8 cellular contexts compared by ENCODE assay signal in genomic region chr6:41920921-41921711, GRCh38. TPM values are rescaled to one million over a fixed set of nuclear protein-coding genes. Genes with fewer than 3 reads are reported as not detected.
DNase-seq lines count a peak whose midpoint lies in the region; ATAC-seq, FAIRE-seq and TF ChIP-seq lines count a peak whose summit lies in the region.

Gene BYSL, plus strand, starts transcription at chr6:41921499. Its CDS starts 64 bp downstream, at chr6:41921563.
Gene MED20, minus strand, starts transcription at chr6:41921139. Its CDS starts 121 bp downstream, at chr6:41921018.

- TF ChIP-seq POLR2A in prostate gland (IDR thresholded peaks at IDR 0.05) = peak; percentile 66

- intact Hi-C loops in T-helper 1 cell treated with Interleukin-12 subunit alpha and Interleukin-12 subunit beta and Interleukin-4 antibody, amounts not matched to agents 30 ng/mL and 1 ng/mL, for 36 hours (cut with micrococcal nuclease) = loop anchor here (1.0 to 10.0 kb wide), 14 partner anchors 15 to 1254 kb away; partner anchors contain the start of genes CCND3, MRPS10, SRF and TAF8
- intact Hi-C loops in left ventricle myocardium inferior (cut with micrococcal nuclease) = loop anchor here (10.0 kb wide), 1 partner anchor 126 kb away; no protein-coding TSS in a partner anchor
- intact Hi-C loops in prostate gland (cut with DNase I) = loop anchor here (2.0 to 10.0 kb wide), 3 partner anchors 124 to 304 kb away; partner anchors contain the start of gene TOMM6

- ATAC-seq in HG02884 (IDR thresholded peaks at IDR 0.05; ENCODE audit: unreplicated experiment) = peak; percentile 85

- under 1% methylated on average over 55 of the region's 55 CpGs for WGBS in prostate gland

- in situ Hi-C loops in GM13977 (cut with MboI; ENCODE audit: low pct_unique_long_range_greater_than_20kb, low sequenced_read_pairs, unreplicated experiment) = loop anchor here (10.0 kb wide), 1 partner anchor 124 kb away; no protein-coding TSS in a partner anchor

- peaks cover 19% of the 10 kb centered on the region for H3K36me3 ChIP-seq in left ventricle myocardium inferior
- H3K36me3 ChIP-seq in prostate gland = no peaks in the 10 kb centered on the region

- DNase-seq in GM13977 (ENCODE audit: low spot score) (peak; percentile 96), NCI-H146 treated with DMSO at 0.1 percent for 48 hours (lab: John Stamatoyannopoulos, UW; ENCODE audit: unreplicated experiment) (peak; percentile 95), amniotic stem cell (lab: John Stamatoyannopoulos, UW) (peak; percentile 83), left ventricle myocardium inferior (peak; percentile 90), prostate gland (ENCODE audit: low spot score) (peak; percentile 95), urothelium cell line (ENCODE audit: low spot score) (peak; percentile 95)

- H3K9me3 ChIP-seq in left ventricle myocardium inferior (replicated peaks) (no peaks in the 10 kb centered on the region), prostate gland (no peaks in the 10 kb centered on the region)

- H3K27me3 ChIP-seq in left ventricle myocardium inferior (ENCODE audit: low read depth) = no peaks in the 10 kb centered on the region
- H3K27me3 ChIP-seq in prostate gland (replicated peaks; ENCODE audit: insufficient read depth) = no peaks in the 10 kb centered on the region

- TF ChIP-seq CTCF in GM13977 (IDR thresholded peaks at IDR 0.05; ENCODE audit: extremely low read depth, insufficient read depth, missing control alignments) (peak; percentile 87), left ventricle myocardium inferior (IDR thresholded peaks at IDR 0.05; ENCODE audit: borderline replicate concordance) (peak; percentile 99), prostate gland (IDR thresholded peaks at IDR 0.05) (peak; percentile 90 to 99 (median 98))

- H3K4me1 ChIP-seq in left ventricle myocardium inferior = peaks cover 66% of the 10 kb centered on the region
- peaks cover 8% of the 10 kb centered on the region for H3K4me1 ChIP-seq in prostate gland (replicated peaks)

- peak within 1 kb of the TSS; percentile 100 for H3K27ac ChIP-seq in left ventricle myocardium inferior (replicated peaks)
- H3K27ac ChIP-seq in prostate gland = peak within 1 kb of the TSS; percentile 97 to 98

- no peak for FAIRE-seq in urothelium cell line (lab: Jason Lieb, UNC)

- H3K4me3 ChIP-seq in left ventricle myocardium inferior (peak within 1 kb of the TSS; percentile 92), prostate gland (peak within 1 kb of the TSS; percentile 67 to 83)

RNA-seq across cellular contexts. Expression of gene BYSL, which starts in this region (rescaled TPM):
- 39.2 and 39.3 TPM in 2 replicates for total RNA-seq in T-helper 1 cell treated with Interleukin-12 subunit alpha and Interleukin-12 subunit beta and Interleukin-4 antibody, amounts not matched to agents 30 ng/mL and 1 ng/mL, for 36 hours
- 9.0 TPM for total RNA-seq in left ventricle myocardium inferior
- 10 to 100 TPM in 1 of 2 donors, 1 to 10 TPM in 1; 9.5 to 12.6 TPM for total RNA-seq in prostate gland

RNA-seq across cellular contexts. Expression of gene MED20, which starts in this region (rescaled TPM):
- 22.6 and 23.1 TPM in 2 replicates for total RNA-seq in T-helper 1 cell treated with Interleukin-12 subunit alpha and Interleukin-12 subunit beta and Interleukin-4 antibody, amounts not matched to agents 30 ng/mL and 1 ng/mL, for 36 hours
- total RNA-seq in left ventricle myocardium inferior = 18.1 TPM
- 10 to 100 TPM; 20.2 to 25.5 TPM for total RNA-seq in prostate gland

Comparison
In these comparisons a context has a peak if more than half of its experiments do, and no peak if none do; other contexts are left out.
1. Peak in every context shown above with its lines: DNase-seq, ATAC-seq, H3K4me3 ChIP-seq and H3K27ac ChIP-seq.